32 cellular contexts compared by ENCODE assay signal in the genomic region with DNA sequence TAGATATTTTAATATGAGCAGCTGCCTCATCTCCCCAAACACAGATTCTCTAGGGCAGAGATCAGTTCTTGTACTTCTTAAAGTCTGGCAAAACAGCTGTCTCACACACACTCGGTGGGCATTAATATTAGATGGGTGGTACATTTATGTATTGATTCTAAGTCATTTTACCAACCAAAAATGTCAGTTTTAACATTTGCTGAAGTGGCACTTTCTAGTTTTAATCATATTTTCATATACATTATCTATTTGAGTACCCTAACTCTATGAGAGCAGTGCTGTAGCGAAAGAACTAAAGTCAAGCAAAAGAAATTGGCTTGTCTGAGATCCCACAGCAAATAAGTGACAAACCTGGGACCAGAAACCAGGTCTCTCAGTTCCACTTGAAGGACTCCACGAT.
DNase-seq lines count a peak whose midpoint lies in the region; ATAC-seq, FAIRE-seq and TF ChIP-seq lines count a peak whose summit lies in the region.
"Had no signal": no experiment of that assay in that cellular context is flagged by ENCODE, and none has a peak within 500 bp of the region (broad histone marks: within the 10 kb centered on the region; RNA-seq: fewer than 3 reads in every experiment).

No MANE protein-coding gene starts in this region.

- H3K9me1 ChIP-seq in IMR-90 (ENCODE audit: insufficient read depth, low read length) (peaks cover 5% of the 10 kb centered on the region; the same call in 1 of the 2 replicates), K562 (ENCODE audit: control insufficient read depth, insufficient read depth, low read length) (no peaks in the 10 kb centered on the region)

- TF ChIP-seq EP300 in A549 (IDR thresholded peaks at IDR 0.05) (no peak), K562 (IDR thresholded peaks at IDR 0.05; ENCODE audit: low read length) (no peak)

- H4K5ac ChIP-seq in IMR-90 (ENCODE audit: low read depth, low read length): no peak overlapping the region

- no peak overlapping the region for H4K91ac ChIP-seq in IMR-90 (ENCODE audit: insufficient read depth, low read depth, low read length)

- ATAC-seq in A549 (no peak), IMR-90 (ENCODE audit: low read depth) (no peak), K562 (no peak)
- ATAC-seq: CD8-positive, alpha-beta T cell had no signal

- TF ChIP-seq CTCF in A549 (IDR thresholded peaks at IDR 0.05) (no peak), IMR-90 (conservative IDR thresholded peaks at IDR 0.05; ENCODE audit: low read depth, low read length) (no peak), K562 (IDR thresholded peaks at IDR 0.05 in 2 of 3, conservative IDR thresholded peaks at IDR 0.05 in 1 of 3; ENCODE audit: insufficient read depth in 2 of 3, low read depth in 1 of 3, low read length in 3 of 3) (no peak)

- dilution Hi-C loops in IMR-90 (cut with HindIII; ENCODE audit: low sequenced_read_pairs, unreplicated experiment): no loop called here

- WGBS in A549 (ENCODE audit: missing lambda C conversion rate): 92% methylated on average over 3 of the region's 3 CpGs
- no CpG with 5 or more reads among the region's 3 CpGs for WGBS in IMR-90 (ENCODE audit: extremely low coverage in 2 of 2, insufficient read length in 1 of 2), 2 experiments
- 85% methylated on average over 3 of the region's 3 CpGs for WGBS in K562 (ENCODE audit: insufficient coverage, low coverage, missing lambda C conversion rate)

- no peak overlapping the region for H3K4ac ChIP-seq in IMR-90 (ENCODE audit: low read depth, low read length)

- no peaks in the 10 kb centered on the region for H3K27me3 ChIP-seq in IMR-90 (ENCODE audit: control insufficient read depth, insufficient read depth, low read length)
- H3K27me3 ChIP-seq in K562 (ENCODE audit: control insufficient read depth in 2 of 2, insufficient read depth in 2 of 2, low read length in 2 of 2): no peaks in the 10 kb centered on the region
- H3K27me3 ChIP-seq: BE2C; BLaER1; BLaER1 treated with 17β-estradiol and CSF1 and Interleukin-3, amounts not matched to agents 10 nM and 100 nM had no signal

- no peak overlapping the region for H3K23ac ChIP-seq in IMR-90 (ENCODE audit: low read depth, low read length)

- H3K4me2 ChIP-seq in A549 (no peak overlapping the region), IMR-90 (ENCODE audit: low read depth, low read length) (no peak overlapping the region), K562 (ENCODE audit: insufficient read depth, low read length) (no peak overlapping the region)
- H3K4me2 ChIP-seq: BLaER1; BLaER1 treated with 17β-estradiol and CSF1 and Interleukin-3, amounts not matched to agents 10 nM and 100 nM had no signal

- intact Hi-C loops in IMR-90 (cut with micrococcal nuclease): no loop called here
- intact Hi-C loops in K562 (cut with micrococcal nuclease): no loop called here

- H3K4me3 ChIP-seq in A549: no peak overlapping the region
- no peak overlapping the region for H3K4me3 ChIP-seq in IMR-90 (ENCODE audit: insufficient read depth, low read depth, low read length)
- no peak overlapping the region for H3K4me3 ChIP-seq in K562
- H3K4me3 ChIP-seq: BLaER1; BLaER1 treated with 17β-estradiol and CSF1 and Interleukin-3, amounts not matched to agents 10 nM and 100 nM had no signal

- H4K20me1 ChIP-seq in IMR-90 (ENCODE audit: insufficient read depth, low read length) (no peaks in the 10 kb centered on the region), K562 (replicated peaks; ENCODE audit: control insufficient read depth, insufficient read depth, low read length) (no peaks in the 10 kb centered on the region)
- H4K20me1 ChIP-seq: BLaER1; BLaER1 treated with 17β-estradiol and CSF1 and Interleukin-3, amounts not matched to agents 10 nM and 100 nM had no signal

- no peak for FAIRE-seq in A549 (lab: Jason Lieb, UNC)
- no peak for FAIRE-seq in K562 (lab: Jason Lieb, UNC)
- FAIRE-seq: A204.1, D721Med had no signal

- no peak overlapping the region for H4K8ac ChIP-seq in IMR-90 (ENCODE audit: low read depth in 2 of 2, low read length in 2 of 2)

- H2BK20ac ChIP-seq in IMR-90 (ENCODE audit: low read depth, low read length): no peak overlapping the region

- no peak overlapping the region for H2BK5ac ChIP-seq in IMR-90 (ENCODE audit: low read depth, low read length, poor library complexity, severe bottlenecking)

- TF ChIP-seq POLR2A in A549 (IDR thresholded peaks at IDR 0.05; ENCODE audit: low read length) (no peak), IMR-90 (IDR thresholded peaks at IDR 0.05; ENCODE audit: low read depth, low read length) (no peak), K562 (conservative IDR thresholded peaks at IDR 0.05) (no peak)

- no peaks in the 10 kb centered on the region for H3K9me3 ChIP-seq in A549
- H3K9me3 ChIP-seq in IMR-90 (ENCODE audit: control insufficient read depth, insufficient read depth, low read length): no peaks in the 10 kb centered on the region
- H3K9me3 ChIP-seq in K562 (replicated peaks; ENCODE audit: control insufficient read depth, insufficient read depth, low read depth, low read length): no peaks in the 10 kb centered on the region
- H3K9me3 ChIP-seq: BE2C; BLaER1; BLaER1 treated with 17β-estradiol and CSF1 and Interleukin-3, amounts not matched to agents 10 nM and 100 nM; Caco-2 had no signal

- H3K79me1 ChIP-seq in IMR-90 (ENCODE audit: low read depth in 1 of 2, low read length in 2 of 2): no peaks in the 10 kb centered on the region

- BruUV-seq in IMR-90 (replicated peaks; lab: Mats Ljungman, UMichigan): no TSS peak
- BruUV-seq in K562 (replicated peaks; lab: Mats Ljungman, UMichigan): no TSS peak

- H3K27ac ChIP-seq in A549 (no peak overlapping the region), IMR-90 (ENCODE audit: insufficient read depth, low read length) (no peak overlapping the region), K562 (ENCODE audit: extremely low read depth, low read depth, low read length) (no peak overlapping the region)
- H3K27ac ChIP-seq: 22Rv1; BLaER1; BLaER1 treated with 17β-estradiol and CSF1 and Interleukin-3, amounts not matched to agents 10 nM and 100 nM; C4-2B had no signal

- H3K9ac ChIP-seq in IMR-90 (ENCODE audit: low read depth, low read length) (no peak overlapping the region), K562 (ENCODE audit: insufficient read depth in 1 of 2, low read depth in 2 of 2, low read length in 2 of 2) (no peak overlapping the region)
- H3K9ac ChIP-seq: BLaER1; BLaER1 treated with 17β-estradiol and CSF1 and Interleukin-3, amounts not matched to agents 10 nM and 100 nM had no signal

- no peaks in the 10 kb centered on the region for H3K79me2 ChIP-seq in K562 (ENCODE audit: control insufficient read depth, insufficient read depth, low read length)

- no peak overlapping the region for H3K56ac ChIP-seq in IMR-90 (ENCODE audit: extremely low read depth, insufficient read depth, low read length)

- H2AK9ac ChIP-seq in IMR-90 (replicated peaks; ENCODE audit: low read depth, low read length, poor library complexity): no peak overlapping the region

- H2BK120ac ChIP-seq in IMR-90 (ENCODE audit: low read depth, low read length): no peak overlapping the region

- H2AFZ ChIP-seq in IMR-90 (replicated peaks; ENCODE audit: low read length, poor library complexity) (no peak overlapping the region), K562 (ENCODE audit: low read depth, low read length) (no peak overlapping the region)

- no peak overlapping the region for H3K18ac ChIP-seq in IMR-90 (ENCODE audit: low read depth, low read length)

- H3K4me1 ChIP-seq in A549: no peaks in the 10 kb centered on the region
- peaks cover 2% of the 10 kb centered on the region for H3K4me1 ChIP-seq in IMR-90 (ENCODE audit: control insufficient read depth, insufficient read depth, low read length)
- no peaks in the 10 kb centered on the region for H3K4me1 ChIP-seq in K562 (replicated peaks in 1 of 2; ENCODE audit: control insufficient read depth in 2 of 2, insufficient read depth in 2 of 2, low read length in 2 of 2)
- H3K4me1 ChIP-seq: BE2C, Caco-2 had no signal

- no peak overlapping the region for H2AK5ac ChIP-seq in IMR-90 (ENCODE audit: low read depth, low read length)

- CTCF ChIA-PET in A549 (lab: Yijun Ruan, JAX) (no interaction called here), IMR-90 (lab: Yijun Ruan, JAX) (no interaction called here), K562 (lab: Yijun Ruan, JAX; ENCODE audit: low intra/inter-chr PET ratio) (no interaction called here)

- no peak overlapping the region; the same call in 1 of the 2 replicates for H3K14ac ChIP-seq in IMR-90 (replicated peaks; ENCODE audit: low read depth, low read length)

- no peak overlapping the region for H2BK15ac ChIP-seq in IMR-90 (ENCODE audit: low read depth, low read length)

- no peak for TF ChIP-seq RAD21 in A549 (conservative IDR thresholded peaks at IDR 0.05 in 1 of 2, IDR thresholded peaks at IDR 0.05 in 1 of 2)
- TF ChIP-seq RAD21 in IMR-90 (IDR thresholded peaks at IDR 0.05; ENCODE audit: low read length): no peak
- no peak for TF ChIP-seq RAD21 in K562 (CRISPR knock-in tag; conservative IDR thresholded peaks at IDR 0.05 in 1 of 2, IDR thresholded peaks at IDR 0.05 in 1 of 2)

- DNase-seq in A549 (ENCODE audit: low read depth in 1 of 2, low spot score in 1 of 2) (no peak), IMR-90 (no peak), K562 (ENCODE audit: extremely low read depth in 1 of 4, low spot score in 3 of 4) (no peak), midbrain (lab: John Stamatoyannopoulos, UW) (no peak)
- no peak for DNase-seq in stimulated activated CD4-positive, alpha-beta T cell treated with anti-CD3 and anti-CD28 coated beads, Interleukin-12 subunit alpha, Interleukin-12 subunit beta, amount 100 ng/mL, for 4 hours
- no peak for DNase-seq in stimulated activated naive CD4-positive, alpha-beta T cell treated with Interleukin-2 at 50 U/mL for 16 hours (lab: John Stamatoyannopoulos, UW)
- DNase-seq: 8988T; ACHN; AML-193; BE2C; C1 segment of cervical spinal cord; Caco-2; Calu3; CD4-positive, alpha-beta memory T cell; CD4-positive, alpha-beta T cell; CD4-positive, CD25-positive, alpha-beta regulatory T cell; CD8-positive, alpha-beta memory T cell; CD8-positive, alpha-beta T cell; COR-L47; DMS 273 treated with DMSO at 0.1 percent for 48 hours; DMS153; DMS53; DMS79; DMS79 treated with DMSO at 0.1 percent for 48 hours; DND-41; EL had no signal

- H3K36me3 ChIP-seq in IMR-90 (ENCODE audit: control insufficient read depth, insufficient read depth, low read length) (no peaks in the 10 kb centered on the region), K562 (ENCODE audit: control insufficient read depth, insufficient read depth, low read length) (peaks cover 10% of the 10 kb centered on the region; the same call in 2 of the 3 replicates)
- H3K36me3 ChIP-seq: BE2C, BLaER1 had no signal

- POLR2A ChIA-PET in A549 (lab: Yijun Ruan, JAX): no interaction called here
- POLR2A ChIA-PET in IMR-90 (lab: Charles Lee; ENCODE audit: unreplicated experiment): no interaction called here
- POLR2A ChIA-PET in K562 (lab: Yijun Ruan, JAX): no interaction called here

- in situ Hi-C loops in IMR-90 (cut with MboI; ENCODE audit: low sequenced_read_pairs): no loop called here
- in situ Hi-C loops in K562 (cut with MboI): no loop called here

TF ChIP-seq in A549, 52 proteins besides CTCF, POLR2A, EP300 and RAD21 (continues in another document):
- TF ChIP-seq FOSL2 (IDR thresholded peaks at IDR 0.05) (no peak), FOSL2 (CRISPR knock-in tag; IDR thresholded peaks at IDR 0.05) (no peak)

TF ChIP-seq in IMR-90, 13 proteins besides CTCF, POLR2A, EP300 and RAD21 (continues in another document):
- no peak for TF ChIP-seq BHLHE40 (IDR thresholded peaks at IDR 0.05; ENCODE audit: low read depth, low read length)

TF ChIP-seq in K562, 482 proteins besides CTCF, POLR2A, EP300 and RAD21 (continues in another document):
- peak; percentile 48 for TF ChIP-seq MAFF (IDR thresholded peaks at IDR 0.05; ENCODE audit: low read length)
